In the genomic region with DNA sequence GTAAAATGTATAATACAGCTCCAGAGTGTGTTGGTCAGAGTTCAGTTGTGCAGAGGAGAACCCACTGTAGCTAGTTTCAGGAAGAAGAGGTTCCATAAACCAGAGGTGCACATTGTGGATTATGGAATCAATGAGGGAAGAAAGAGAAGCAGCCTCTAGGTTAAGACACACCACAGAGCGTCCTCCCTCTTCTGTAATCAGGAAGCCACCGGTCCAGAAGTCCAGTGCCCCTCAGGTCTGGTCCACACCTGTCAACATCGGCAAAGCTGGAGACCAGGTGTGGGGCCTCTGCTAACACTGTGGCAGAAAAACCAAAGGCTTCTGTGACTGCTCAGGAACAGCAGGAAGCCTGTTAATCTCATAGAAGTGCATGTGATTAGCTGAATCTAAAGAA, we compare ENCODE assay signal across 12 cellular contexts. TPM values are rescaled to one million over a fixed set of nuclear protein-coding genes. Genes with fewer than 3 reads are reported as not detected.
A peak's percentile ranks its signal among the peaks of the same experiment; 100 is the strongest.
DNase-seq lines count a peak whose midpoint lies in the region; ATAC-seq and TF ChIP-seq lines count a peak whose summit lies in the region.
"Had no signal": no experiment of that assay in that cellular context is flagged by ENCODE, and none has a peak within 500 bp of the region (broad histone marks: within the 10 kb centered on the region; RNA-seq: fewer than 3 reads in every experiment).

No MANE protein-coding gene starts in this region.

- peaks cover 23% of the 10 kb centered on the region for H3K4me1 Mint-ChIP-seq in activated T-cell treated with anti-CD3 and anti-CD28 coated beads, Interleukin-2, amount 50 U/mL, for 24 hours (ENCODE audit: low read depth)
- peaks cover 14% of the 10 kb centered on the region for H3K4me1 Mint-ChIP-seq in activated T-cell treated with anti-CD3 and anti-CD28 coated beads, Interleukin-2, amount 50 U/mL, for 4 hours (ENCODE audit: low read depth)
- H3K4me1 Mint-ChIP-seq: activated CD8-positive, alpha-beta memory T cell treated with anti-CD3 and anti-CD28 coated beads, Interleukin-2, amount 10 ng/mL, durations not matched to agents 7 days and 5 days had no signal

- peaks cover 49% of the 10 kb centered on the region for H3K36me3 Mint-ChIP-seq in activated T-cell treated with anti-CD3 and anti-CD28 coated beads, Interleukin-2, amount 50 U/mL, for 24 hours (ENCODE audit: low read depth)
- peaks cover 14% of the 10 kb centered on the region for H3K36me3 Mint-ChIP-seq in activated T-cell treated with anti-CD3 and anti-CD28 coated beads, Interleukin-2, amount 50 U/mL, for 4 hours (ENCODE audit: insufficient read depth)

- no peak for TF ChIP-seq POLR2A in transverse colon (IDR thresholded peaks at IDR 0.05)

- peak overlapping the region; percentile 63 for H3K27ac ChIP-seq in brain microvascular endothelial cell
- H3K27ac ChIP-seq in transverse colon, result peak overlapping the region; percentile 85 to 88 (median 86)
- H3K27ac ChIP-seq: A549, SJSA1 had no signal

- in situ Hi-C loops in brain microvascular endothelial cell (cut with HindIII; ENCODE audit: low pct_ligation_motif_present, low sequenced_read_pairs), result no loop called here
- in situ Hi-C loops in transverse colon (cut with MboI; ENCODE audit: low pct_ligation_motif_present in 1 of 4, low pct_unique_long_range_greater_than_20kb in 1 of 4, low sequenced_read_pairs in 3 of 4), result no loop called here

- H3K9me3 Mint-ChIP-seq in activated T-cell treated with anti-CD3 and anti-CD28 coated beads, Interleukin-2, amount 50 U/mL, for 24 hours, result no peaks in the 10 kb centered on the region
- H3K9me3 Mint-ChIP-seq in activated T-cell treated with anti-CD3 and anti-CD28 coated beads, Interleukin-2, amount 50 U/mL, for 4 hours, result no peaks in the 10 kb centered on the region
- H3K9me3 Mint-ChIP-seq: activated naive CD8-positive, alpha-beta T cell treated with anti-CD3 and anti-CD28 coated beads, Interleukin-2, amount 10 ng/mL, durations not matched to agents 7 days and 5 days had no signal

- no peak overlapping the region for H3K4me3 Mint-ChIP-seq in activated T-cell treated with anti-CD3 and anti-CD28 coated beads, Interleukin-2, amount 50 U/mL, for 24 hours
- no peak overlapping the region for H3K4me3 Mint-ChIP-seq in activated T-cell treated with anti-CD3 and anti-CD28 coated beads, Interleukin-2, amount 50 U/mL, for 4 hours
- H3K4me3 Mint-ChIP-seq: activated CD8-positive, alpha-beta memory T cell treated with anti-CD3 and anti-CD28 coated beads, Interleukin-2, amount 10 ng/mL, durations not matched to agents 7 days and 5 days; activated naive CD8-positive, alpha-beta T cell treated with anti-CD3 and anti-CD28 coated beads, Interleukin-2, amount 10 ng/mL, durations not matched to agents 7 days and 5 days had no signal

- H3K36me3 ChIP-seq in brain microvascular endothelial cell (replicated peaks) (peaks cover under 1% of the 10 kb centered on the region), mucosa of descending colon (ENCODE audit: low read depth) (no peaks in the 10 kb centered on the region), transverse colon (peaks cover 0 to 6% (median 0%) of the 10 kb centered on the region in 4 donors)

- ATAC-seq in activated T-cell treated with anti-CD3 and anti-CD28 coated beads, Interleukin-2, amount 50 U/mL, for 4 hours, result no peak
- ATAC-seq in mucosa of descending colon (peak; percentile 47), HG03097 (IDR thresholded peaks at IDR 0.05; ENCODE audit: low FRiP score, unreplicated experiment) (no peak)

- H3K27me3 ChIP-seq in brain microvascular endothelial cell (replicated peaks) (no peaks in the 10 kb centered on the region), transverse colon (no peaks in the 10 kb centered on the region)
- H3K27me3 ChIP-seq: SJSA1 had no signal

- H3K27ac Mint-ChIP-seq in activated T-cell treated with anti-CD3 and anti-CD28 coated beads, Interleukin-2, amount 50 U/mL, for 24 hours, result peak overlapping the region; percentile 47
- H3K27ac Mint-ChIP-seq: activated CD8-positive, alpha-beta memory T cell treated with anti-CD3 and anti-CD28 coated beads, Interleukin-2, amount 10 ng/mL, durations not matched to agents 7 days and 5 days; activated naive CD8-positive, alpha-beta T cell treated with anti-CD3 and anti-CD28 coated beads, Interleukin-2, amount 10 ng/mL, durations not matched to agents 7 days and 5 days had no signal

- no peaks in the 10 kb centered on the region for H3K9me3 ChIP-seq in mucosa of descending colon
- no peaks in the 10 kb centered on the region for H3K9me3 ChIP-seq in transverse colon
- H3K9me3 ChIP-seq: A549, SJSA1 had no signal

- WGBS in transverse colon (ENCODE audit: low coverage in 1 of 2), 2 donors, result 38 to 60% methylated on average over 2 to 3 of the region's 3 CpGs

- H3K4me1 ChIP-seq in mucosa of descending colon (ENCODE audit: low read depth) (peaks cover 22% of the 10 kb centered on the region), transverse colon (peaks cover 14 to 30% (median 25%) of the 10 kb centered on the region in 4 donors)

- TF ChIP-seq CTCF in brain microvascular endothelial cell (IDR thresholded peaks at IDR 0.05; ENCODE audit: low read depth, low read length, missing control alignments) (no peak), mucosa of descending colon (IDR thresholded peaks at IDR 0.05) (no peak), transverse colon (IDR thresholded peaks at IDR 0.05) (no peak)

- DNase-seq in activated T-cell treated with anti-CD3 and anti-CD28 coated beads, Interleukin-2, amount 50 U/mL, for 24 hours, result no peak
- no peak for DNase-seq in activated T-cell treated with anti-CD3 and anti-CD28 coated beads, Interleukin-2, amount 50 U/mL, for 4 hours
- no peak for DNase-seq in brain microvascular endothelial cell
- DNase-seq in mucosa of descending colon, result peak in 1 of 3 donors; percentile 8
- no peak for DNase-seq in transverse colon
- DNase-seq in 8988T, result no peak
- DNase-seq in NCI-H526 treated with DMSO at 0.1 percent for 48 hours (lab: John Stamatoyannopoulos, UW), result no peak
- DNase-seq: activated CD8-positive, alpha-beta memory T cell treated with anti-CD3 and anti-CD28 coated beads, Interleukin-2, amount 10 ng/mL, durations not matched to agents 7 days and 5 days; activated naive CD8-positive, alpha-beta T cell treated with anti-CD3 and anti-CD28 coated beads, Interleukin-2, amount 10 ng/mL, durations not matched to agents 7 days and 5 days had no signal

- H3K27me3 Mint-ChIP-seq in activated T-cell treated with anti-CD3 and anti-CD28 coated beads, Interleukin-2, amount 50 U/mL, for 24 hours, result no peaks in the 10 kb centered on the region
- no peaks in the 10 kb centered on the region for H3K27me3 Mint-ChIP-seq in activated T-cell treated with anti-CD3 and anti-CD28 coated beads, Interleukin-2, amount 50 U/mL, for 4 hours (ENCODE audit: low read depth)
- H3K27me3 Mint-ChIP-seq: activated CD8-positive, alpha-beta memory T cell treated with anti-CD3 and anti-CD28 coated beads, Interleukin-2, amount 10 ng/mL, durations not matched to agents 7 days and 5 days; activated naive CD8-positive, alpha-beta T cell treated with anti-CD3 and anti-CD28 coated beads, Interleukin-2, amount 10 ng/mL, durations not matched to agents 7 days and 5 days had no signal

- no peak for TF ChIP-seq EP300 in transverse colon (IDR thresholded peaks at IDR 0.05; ENCODE audit: low read depth)

- intact Hi-C loops in mucosa of descending colon (cut with DNase I, micrococcal nuclease), result no loop called here
- intact Hi-C loops in transverse colon (cut with DNase I; ENCODE audit: low total_unique reads), result no loop called here

- no peak overlapping the region for H3K4me3 ChIP-seq in brain microvascular endothelial cell (ENCODE audit: low read depth, low read length)
- H3K4me3 ChIP-seq in mucosa of descending colon, result no peak overlapping the region
- no peak overlapping the region for H3K4me3 ChIP-seq in transverse colon
- H3K4me3 ChIP-seq: A549, SJSA1 had no signal

RNA-seq across cellular contexts. Expression of a gene that starts 23.4 kb away (rescaled TPM):
- total RNA-seq in activated T-cell treated with anti-CD3 and anti-CD28 coated beads, Interleukin-2, amount 50 U/mL, for 4 hours, result 100 to 1,000 TPM; 119 to 169 (median 146) TPM
- 10 to 100 TPM in 1 of 3 donors, 1 to 10 TPM in 2; 5.6 to 13.2 (median 8.4) TPM for total RNA-seq in mucosa of descending colon
- total RNA-seq in transverse colon, result 10 to 100 TPM in 2 of 4 donors, 1 to 10 TPM in 2; 5.3 to 30.7 (median 12.2) TPM

RNA-seq across cellular contexts. Expression of a gene that starts 54.3 kb away (rescaled TPM):
- total RNA-seq in activated T-cell treated with anti-CD3 and anti-CD28 coated beads, Interleukin-2, amount 50 U/mL, for 4 hours, result 10 to 100 TPM; 17.9 to 21.6 (median 17.9) TPM
- total RNA-seq in mucosa of descending colon (10 to 100 TPM; 13.0 to 54.7 (median 18.5) TPM), transverse colon (10 to 100 TPM; 15.7 to 32.1 (median 24.7) TPM)
